In the genomic region with DNA sequence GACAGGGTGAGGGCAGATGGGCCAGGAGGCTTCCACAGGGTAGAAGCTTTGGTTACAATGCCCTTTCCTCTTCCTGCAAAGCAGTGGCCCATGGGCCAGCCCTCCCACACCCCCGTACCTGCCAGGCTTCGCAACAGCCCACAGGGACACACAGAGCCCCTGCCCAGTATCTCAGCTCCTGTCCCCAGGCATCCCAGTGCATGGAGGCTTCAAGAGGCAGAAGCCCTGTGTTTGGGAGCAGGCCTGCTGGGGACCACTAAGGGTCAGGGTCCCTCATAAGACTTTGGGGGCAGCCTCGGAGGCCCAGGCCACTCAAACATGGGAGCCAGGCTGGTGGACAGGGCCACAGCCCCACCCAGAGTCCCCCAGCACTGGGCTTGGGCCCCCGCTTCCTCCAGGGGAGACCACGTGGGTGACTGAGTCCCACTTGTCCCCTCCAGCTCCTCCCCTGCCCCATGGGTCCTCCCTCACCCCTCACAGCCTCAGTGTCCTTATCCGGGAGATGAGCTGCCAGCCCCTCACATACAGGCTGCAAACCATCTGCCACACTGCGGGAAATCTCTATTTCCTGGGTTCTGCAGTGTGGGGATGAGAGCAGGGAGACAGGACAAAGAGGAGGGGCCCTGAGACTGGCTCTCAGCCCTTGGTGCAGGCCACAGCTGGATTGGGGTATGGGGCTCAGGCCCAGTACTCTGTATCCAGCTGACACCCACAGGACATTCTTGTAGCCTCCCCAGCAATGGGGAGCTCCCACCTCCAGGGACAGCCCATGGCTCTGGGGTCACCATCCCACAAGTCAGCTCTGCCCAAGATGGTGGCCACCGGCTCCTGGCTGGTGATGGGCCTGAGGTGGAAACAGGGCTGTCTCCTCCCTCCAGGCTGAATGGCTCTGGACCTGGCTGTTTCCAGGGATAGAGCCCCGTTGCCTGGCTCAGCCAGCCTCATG, we compare ENCODE assay signal across 10 cellular contexts. TPM values are rescaled to one million over a fixed set of nuclear protein-coding genes. Genes with fewer than 3 reads are reported as not detected.
DNase-seq lines count a peak whose midpoint lies in the region; ATAC-seq and TF ChIP-seq lines count a peak whose summit lies in the region.
"Had no signal": no experiment of that assay in that cellular context is flagged by ENCODE, and none has a peak within 500 bp of the region (broad histone marks: within the 10 kb centered on the region; RNA-seq: fewer than 3 reads in every experiment).

No MANE protein-coding gene starts in this region.

- H3K9ac ChIP-seq in mesenchymal stem cell (ENCODE audit: low read length), result no peak overlapping the region

- H3K36me3 ChIP-seq in mesenchymal stem cell (ENCODE audit: control insufficient read depth in 1 of 2, insufficient read depth in 2 of 2, low read depth in 1 of 2, low read length in 2 of 2), result no peaks in the 10 kb centered on the region
- H3K36me3 ChIP-seq in thyroid gland, result no peaks in the 10 kb centered on the region

- DNase-seq in activated effector memory CD4-positive, alpha-beta T cell treated with anti-CD3 and anti-CD28 coated beads, Interleukin-2, amount 50 U/mL, for 16 hours, result peak; percentile 58
- no peak for DNase-seq in activated effector memory CD4-positive, alpha-beta T cell treated with Interleukin-2 at 50 U/mL for 16 hours
- DNase-seq in mesenchymal stem cell, result no peak
- peak; percentile 0 to 1 for DNase-seq in thyroid gland
- DNase-seq in activated CD8-positive, alpha-beta T cell treated with anti-CD3 and anti-CD28 coated beads for 36 hours, result no peak
- DNase-seq: MM.1S, OCI-M1 had no signal

- H3K4me3 ChIP-seq in mesenchymal stem cell (ENCODE audit: insufficient read depth in 1 of 2, low read depth in 1 of 2, low read length in 2 of 2) (no peak overlapping the region), thyroid gland (replicated peaks in 1 of 3) (no peak overlapping the region)

- POLR2A ChIA-PET in activated CD8-positive, alpha-beta T cell treated with anti-CD3 and anti-CD28 coated beads for 36 hours (lab: Charles Lee), result no interaction called here

- WGBS in mesenchymal stem cell, result 84% methylated on average over 8 of the region's 9 CpGs
- 87 to 92% methylated on average over 8 of the region's 9 CpGs for WGBS in thyroid gland, 2 donors

- no peak overlapping the region for H2BK120ac ChIP-seq in mesenchymal stem cell (ENCODE audit: low read depth, low read length)

- no peaks in the 10 kb centered on the region for H3K27me3 Mint-ChIP-seq in activated CD8-positive, alpha-beta T cell treated with anti-CD3 and anti-CD28 coated beads for 36 hours

- H3K4me2 ChIP-seq in mesenchymal stem cell (ENCODE audit: low read length, poor library complexity, severe bottlenecking), result no peak overlapping the region

- peaks cover 0 to 22% of the 10 kb centered on the region in 2 experiments for H3K27me3 ChIP-seq in mesenchymal stem cell (ENCODE audit: control insufficient read depth in 1 of 2, insufficient read depth in 1 of 2, low read length in 2 of 2)
- no peaks in the 10 kb centered on the region for H3K27me3 ChIP-seq in thyroid gland

- intact Hi-C loops in thyroid gland (cut with DNase I), result no loop called here
- intact Hi-C loops in activated CD8-positive, alpha-beta T cell treated with anti-CD3 and anti-CD28 coated beads for 36 hours (cut with micrococcal nuclease), result no loop called here

- H3K18ac ChIP-seq in mesenchymal stem cell (ENCODE audit: low read depth in 1 of 2, low read length in 2 of 2), result no peak overlapping the region

- H4K91ac ChIP-seq in mesenchymal stem cell (ENCODE audit: low read length), result no peak overlapping the region

- H3K9me3 ChIP-seq in mesenchymal stem cell (ENCODE audit: control insufficient read depth, low read length) (no peaks in the 10 kb centered on the region), thyroid gland (no peaks in the 10 kb centered on the region)

- H3K4me1 ChIP-seq in mesenchymal stem cell (ENCODE audit: control insufficient read depth, insufficient read depth, low read depth, low read length) (peaks cover 42% of the 10 kb centered on the region), thyroid gland (no peaks in the 10 kb centered on the region)

- H2BK12ac ChIP-seq in mesenchymal stem cell (ENCODE audit: low read length in 2 of 2), result no peak overlapping the region

- no peak overlapping the region for H2BK5ac ChIP-seq in mesenchymal stem cell (ENCODE audit: low read depth, low read length, poor library complexity, severe bottlenecking)

- H4K8ac ChIP-seq in mesenchymal stem cell (ENCODE audit: low read length), result no peak overlapping the region

- H3K4me3 Mint-ChIP-seq in activated CD8-positive, alpha-beta T cell treated with anti-CD3 and anti-CD28 coated beads for 36 hours, result no peak overlapping the region

- no peak overlapping the region for H3K14ac ChIP-seq in mesenchymal stem cell (ENCODE audit: low read length in 2 of 2)

- TF ChIP-seq POLR2A in thyroid gland (IDR thresholded peaks at IDR 0.05), result no peak

- H2BK15ac ChIP-seq in mesenchymal stem cell (ENCODE audit: low read depth, poor library complexity, severe bottlenecking), result no peak overlapping the region

- CTCF ChIA-PET in activated CD8-positive, alpha-beta T cell treated with anti-CD3 and anti-CD28 coated beads for 36 hours (lab: Charles Lee), result no interaction called here

- H3K27ac ChIP-seq in cingulate gyrus (ENCODE audit: low read depth, low read length) (peak overlapping the region; percentile 75), mesenchymal stem cell (ENCODE audit: low read length, poor library complexity, severe bottlenecking) (no peak overlapping the region), thyroid gland (no peak overlapping the region)

- H2AK5ac ChIP-seq in mesenchymal stem cell (ENCODE audit: low read length, severe bottlenecking), result peak overlapping the region; percentile 37

- H3K9me3 Mint-ChIP-seq in activated CD8-positive, alpha-beta T cell treated with anti-CD3 and anti-CD28 coated beads for 36 hours, result no peaks in the 10 kb centered on the region

- no peak for ATAC-seq in GM19455 (IDR thresholded peaks at IDR 0.05; ENCODE audit: unreplicated experiment)
- ATAC-seq in activated CD8-positive, alpha-beta T cell treated with anti-CD3 and anti-CD28 coated beads for 36 hours, result no peak
- ATAC-seq in HG03196 (IDR thresholded peaks at IDR 0.05; ENCODE audit: unreplicated experiment), result no peak

- H3K4ac ChIP-seq in mesenchymal stem cell (ENCODE audit: low read depth in 1 of 2, low read length in 2 of 2), result no peak overlapping the region

- no peaks in the 10 kb centered on the region for H3K36me3 Mint-ChIP-seq in activated CD8-positive, alpha-beta T cell treated with anti-CD3 and anti-CD28 coated beads for 36 hours (ENCODE audit: low read depth)

- no peak overlapping the region for H3K23ac ChIP-seq in mesenchymal stem cell (ENCODE audit: low read length in 2 of 2)

- H3K79me1 ChIP-seq in mesenchymal stem cell (replicated peaks; ENCODE audit: low read length, poor library complexity, severe bottlenecking), result no peaks in the 10 kb centered on the region

- no peak overlapping the region for H2AFZ ChIP-seq in mesenchymal stem cell (ENCODE audit: low read depth, low read length)

- H3K27ac Mint-ChIP-seq in activated CD8-positive, alpha-beta T cell treated with anti-CD3 and anti-CD28 coated beads for 36 hours, result no peak overlapping the region

- TF ChIP-seq CTCF in thyroid gland (IDR thresholded peaks at IDR 0.05), result no peak
- no peak for TF ChIP-seq CTCF in activated CD8-positive, alpha-beta T cell treated with anti-CD3 and anti-CD28 coated beads for 36 hours (IDR thresholded peaks at IDR 0.05)

- H3K4me1 Mint-ChIP-seq in activated CD8-positive, alpha-beta T cell treated with anti-CD3 and anti-CD28 coated beads for 36 hours (ENCODE audit: low read depth), result peaks cover 10% of the 10 kb centered on the region

RNA-seq across cellular contexts. Expression of gene WNT9A, which starts 50.7 kb away (rescaled TPM):
- 0.12 TPM for polyA plus RNA-seq in mesenchymal stem cell (2013, experiment 1 of 2)
- 0.12 TPM for polyA plus RNA-seq in mesenchymal stem cell (2013, experiment 2 of 2)
- total RNA-seq in thyroid gland, result 1 to 10 TPM; 2.5 to 4.3 (median 3.4) TPM
- not detected for total RNA-seq in activated CD8-positive, alpha-beta T cell treated with anti-CD3 and anti-CD28 coated beads for 36 hours

Comparison
In these comparisons a context has a peak if more than half of its experiments do, and no peak if none do; other contexts are left out.
1. DNase-seq: peak in activated effector memory CD4-positive, alpha-beta T cell treated with anti-CD3 and anti-CD28 coated beads, Interleukin-2, amount 50 U/mL, for 16 hours (single experiment) and thyroid gland (2 of 2); none in activated effector memory CD4-positive, alpha-beta T cell treated with Interleukin-2 at 50 U/mL for 16 hours (single experiment), mesenchymal stem cell (single experiment) and activated CD8-positive, alpha-beta T cell treated with anti-CD3 and anti-CD28 coated beads for 36 hours (single experiment).